Comparison of ENCODE assay signal across 1 cellular context in genomic region chr11:75214411-75214821, GRCh38.
A peak's percentile ranks its signal among the peaks of the same experiment; 100 is the strongest.
TF ChIP-seq lines count a peak whose summit lies in the region.

No MANE protein-coding gene starts in this region.

TF ChIP-seq in K562, 482 proteins besides CTCF, POLR2A, EP300 and RAD21 (continued from another document and continues in another):
- TF ChIP-seq, protein P1, sequence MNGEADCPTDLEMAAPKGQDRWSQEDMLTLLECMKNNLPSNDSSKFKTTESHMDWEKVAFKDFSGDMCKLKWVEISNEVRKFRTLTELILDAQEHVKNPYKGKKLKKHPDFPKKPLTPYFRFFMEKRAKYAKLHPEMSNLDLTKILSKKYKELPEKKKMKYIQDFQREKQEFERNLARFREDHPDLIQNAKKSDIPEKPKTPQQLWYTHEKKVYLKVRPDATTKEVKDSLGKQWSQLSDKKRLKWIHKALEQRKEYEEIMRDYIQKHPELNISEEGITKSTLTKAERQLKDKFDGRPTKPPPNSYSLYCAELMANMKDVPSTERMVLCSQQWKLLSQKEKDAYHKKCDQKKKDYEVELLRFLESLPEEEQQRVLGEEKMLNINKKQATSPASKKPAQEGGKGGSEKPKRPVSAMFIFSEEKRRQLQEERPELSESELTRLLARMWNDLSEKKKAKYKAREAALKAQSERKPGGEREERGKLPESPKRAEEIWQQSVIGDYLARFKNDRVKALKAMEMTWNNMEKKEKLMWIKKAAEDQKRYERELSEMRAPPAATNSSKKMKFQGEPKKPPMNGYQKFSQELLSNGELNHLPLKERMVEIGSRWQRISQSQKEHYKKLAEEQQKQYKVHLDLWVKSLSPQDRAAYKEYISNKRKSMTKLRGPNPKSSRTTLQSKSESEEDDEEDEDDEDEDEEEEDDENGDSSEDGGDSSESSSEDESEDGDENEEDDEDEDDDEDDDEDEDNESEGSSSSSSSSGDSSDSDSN (IDR thresholded peaks at IDR 0.05; ENCODE audit: borderline replicate concordance in 1 of 2, low read depth in 2 of 2, low read length in 2 of 2): no peak
- TF ChIP-seq ZNF175 (CRISPR knock-in tag; IDR thresholded peaks at IDR 0.05; ENCODE audit: low read depth) (peak; percentile 84), ZNF165 (CRISPR knock-in tag; IDR thresholded peaks at IDR 0.05; ENCODE audit: borderline replicate concordance) (no peak), ZNF395 (CRISPR knock-in tag; IDR thresholded peaks at IDR 0.05) (peak; percentile 92), PRMT5 (CRISPR knock-in tag; IDR thresholded peaks at IDR 0.05) (peak; percentile 96), BACH1 (tag; IDR thresholded peaks at IDR 0.05) (peak; percentile 66; the same call in 1 of the 2 replicates), ZNF263 (CRISPR knock-in tag; IDR thresholded peaks at IDR 0.05; ENCODE audit: borderline replicate concordance) (peak; percentile 78), PHB (CRISPR knock-in tag; IDR thresholded peaks at IDR 0.05) (no peak), XRCC5 (IDR thresholded peaks at IDR 0.05; ENCODE audit: low read depth, low read length) (0 out of 2 replicates have a peak, but pooled peaks have one; percentile 49), CBX3 (IDR thresholded peaks at IDR 0.05; ENCODE audit: borderline replicate concordance in 1 of 2, low read length in 2 of 2) (peak in 1 of 2 experiments; percentile 71; a peak in 1 of 3 replicates), BDP1 (IDR thresholded peaks at IDR 0.05; ENCODE audit: insufficient read depth, insufficient read length) (no peak), RNF2 (IDR thresholded peaks at IDR 0.05) (no peak), SP1 (CRISPR knock-in tag; IDR thresholded peaks at IDR 0.05) (peak; percentile 80), JUND (IDR thresholded peaks at IDR 0.05; ENCODE audit: borderline replicate concordance, low read depth, low read length) (peak; percentile 39; the same call in 1 of the 2 replicates), JUND (tag; IDR thresholded peaks at IDR 0.05; ENCODE audit: borderline replicate concordance, low read depth, low read length) (no peak; the same call in 2 of the 3 replicates), CREM (IDR thresholded peaks at IDR 0.05; ENCODE audit: low read depth) (peak; percentile 75), GTF2E2 (tag; IDR thresholded peaks at IDR 0.05) (no peak), KDM4B (IDR thresholded peaks at IDR 0.05; ENCODE audit: borderline replicate concordance in 2 of 2, low read depth in 1 of 2) (no peak), ZNF316 (IDR thresholded peaks at IDR 0.05) (no peak), SMARCC2 (IDR thresholded peaks at IDR 0.05; ENCODE audit: low read depth) (no peak), HEY1 (CRISPR knock-in tag; IDR thresholded peaks at IDR 0.05; ENCODE audit: borderline replicate concordance) (no peak), EZH2 (IDR thresholded peaks at IDR 0.05; ENCODE audit: borderline replicate concordance, low read depth, low read length) (no peak), ZEB2 (IDR thresholded peaks at IDR 0.05) (no peak), BCL6 (CRISPR knock-in tag; IDR thresholded peaks at IDR 0.05) (no peak), POLR3G (IDR thresholded peaks at IDR 0.05; ENCODE audit: extremely low read depth, insufficient read length, insufficient replicate concordance) (no peak), ZNF695 (CRISPR knock-in tag; IDR thresholded peaks at IDR 0.05) (no peak), ARHGAP35 (IDR thresholded peaks at IDR 0.05; ENCODE audit: partially characterized antibody) (no peak), ELF4 (CRISPR knock-in tag; IDR thresholded peaks at IDR 0.05) (no peak), BRD9 (IDR thresholded peaks at IDR 0.05; ENCODE audit: low read depth, partially characterized antibody) (no peak), ZNF253 (CRISPR knock-in tag; conservative IDR thresholded peaks at IDR 0.05) (no peak), MYNN (IDR thresholded peaks at IDR 0.05) (no peak), MYNN (CRISPR knock-in tag; IDR thresholded peaks at IDR 0.05) (0 out of 2 replicates have a peak, but pooled peaks have one; percentile 13)
- TF ChIP-seq, protein P2, sequence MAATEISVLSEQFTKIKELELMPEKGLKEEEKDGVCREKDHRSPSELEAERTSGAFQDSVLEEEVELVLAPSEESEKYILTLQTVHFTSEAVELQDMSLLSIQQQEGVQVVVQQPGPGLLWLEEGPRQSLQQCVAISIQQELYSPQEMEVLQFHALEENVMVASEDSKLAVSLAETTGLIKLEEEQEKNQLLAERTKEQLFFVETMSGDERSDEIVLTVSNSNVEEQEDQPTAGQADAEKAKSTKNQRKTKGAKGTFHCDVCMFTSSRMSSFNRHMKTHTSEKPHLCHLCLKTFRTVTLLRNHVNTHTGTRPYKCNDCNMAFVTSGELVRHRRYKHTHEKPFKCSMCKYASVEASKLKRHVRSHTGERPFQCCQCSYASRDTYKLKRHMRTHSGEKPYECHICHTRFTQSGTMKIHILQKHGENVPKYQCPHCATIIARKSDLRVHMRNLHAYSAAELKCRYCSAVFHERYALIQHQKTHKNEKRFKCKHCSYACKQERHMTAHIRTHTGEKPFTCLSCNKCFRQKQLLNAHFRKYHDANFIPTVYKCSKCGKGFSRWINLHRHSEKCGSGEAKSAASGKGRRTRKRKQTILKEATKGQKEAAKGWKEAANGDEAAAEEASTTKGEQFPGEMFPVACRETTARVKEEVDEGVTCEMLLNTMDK (IDR thresholded peaks at IDR 0.05; ENCODE audit: borderline replicate concordance, insufficient read depth, low read depth, low read length, poor library complexity, severe bottlenecking): peak; percentile 55
- TF ChIP-seq, protein P3, sequence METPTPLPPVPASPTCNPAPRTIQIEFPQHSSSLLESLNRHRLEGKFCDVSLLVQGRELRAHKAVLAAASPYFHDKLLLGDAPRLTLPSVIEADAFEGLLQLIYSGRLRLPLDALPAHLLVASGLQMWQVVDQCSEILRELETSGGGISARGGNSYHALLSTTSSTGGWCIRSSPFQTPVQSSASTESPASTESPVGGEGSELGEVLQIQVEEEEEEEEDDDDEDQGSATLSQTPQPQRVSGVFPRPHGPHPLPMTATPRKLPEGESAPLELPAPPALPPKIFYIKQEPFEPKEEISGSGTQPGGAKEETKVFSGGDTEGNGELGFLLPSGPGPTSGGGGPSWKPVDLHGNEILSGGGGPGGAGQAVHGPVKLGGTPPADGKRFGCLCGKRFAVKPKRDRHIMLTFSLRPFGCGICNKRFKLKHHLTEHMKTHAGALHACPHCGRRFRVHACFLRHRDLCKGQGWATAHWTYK (CRISPR knock-in tag; IDR thresholded peaks at IDR 0.05): peak; percentile 57; the same call in 1 of the 2 replicates
- TF ChIP-seq, protein P4, sequence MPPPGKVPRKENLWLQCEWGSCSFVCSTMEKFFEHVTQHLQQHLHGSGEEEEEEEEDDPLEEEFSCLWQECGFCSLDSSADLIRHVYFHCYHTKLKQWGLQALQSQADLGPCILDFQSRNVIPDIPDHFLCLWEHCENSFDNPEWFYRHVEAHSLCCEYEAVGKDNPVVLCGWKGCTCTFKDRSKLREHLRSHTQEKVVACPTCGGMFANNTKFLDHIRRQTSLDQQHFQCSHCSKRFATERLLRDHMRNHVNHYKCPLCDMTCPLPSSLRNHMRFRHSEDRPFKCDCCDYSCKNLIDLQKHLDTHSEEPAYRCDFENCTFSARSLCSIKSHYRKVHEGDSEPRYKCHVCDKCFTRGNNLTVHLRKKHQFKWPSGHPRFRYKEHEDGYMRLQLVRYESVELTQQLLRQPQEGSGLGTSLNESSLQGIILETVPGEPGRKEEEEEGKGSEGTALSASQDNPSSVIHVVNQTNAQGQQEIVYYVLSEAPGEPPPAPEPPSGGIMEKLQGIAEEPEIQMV (tag; conservative IDR thresholded peaks at IDR 0.05; ENCODE audit: low read depth): peak; percentile 51; the same call in 1 of the 2 replicates
- TF ChIP-seq, protein P5, sequence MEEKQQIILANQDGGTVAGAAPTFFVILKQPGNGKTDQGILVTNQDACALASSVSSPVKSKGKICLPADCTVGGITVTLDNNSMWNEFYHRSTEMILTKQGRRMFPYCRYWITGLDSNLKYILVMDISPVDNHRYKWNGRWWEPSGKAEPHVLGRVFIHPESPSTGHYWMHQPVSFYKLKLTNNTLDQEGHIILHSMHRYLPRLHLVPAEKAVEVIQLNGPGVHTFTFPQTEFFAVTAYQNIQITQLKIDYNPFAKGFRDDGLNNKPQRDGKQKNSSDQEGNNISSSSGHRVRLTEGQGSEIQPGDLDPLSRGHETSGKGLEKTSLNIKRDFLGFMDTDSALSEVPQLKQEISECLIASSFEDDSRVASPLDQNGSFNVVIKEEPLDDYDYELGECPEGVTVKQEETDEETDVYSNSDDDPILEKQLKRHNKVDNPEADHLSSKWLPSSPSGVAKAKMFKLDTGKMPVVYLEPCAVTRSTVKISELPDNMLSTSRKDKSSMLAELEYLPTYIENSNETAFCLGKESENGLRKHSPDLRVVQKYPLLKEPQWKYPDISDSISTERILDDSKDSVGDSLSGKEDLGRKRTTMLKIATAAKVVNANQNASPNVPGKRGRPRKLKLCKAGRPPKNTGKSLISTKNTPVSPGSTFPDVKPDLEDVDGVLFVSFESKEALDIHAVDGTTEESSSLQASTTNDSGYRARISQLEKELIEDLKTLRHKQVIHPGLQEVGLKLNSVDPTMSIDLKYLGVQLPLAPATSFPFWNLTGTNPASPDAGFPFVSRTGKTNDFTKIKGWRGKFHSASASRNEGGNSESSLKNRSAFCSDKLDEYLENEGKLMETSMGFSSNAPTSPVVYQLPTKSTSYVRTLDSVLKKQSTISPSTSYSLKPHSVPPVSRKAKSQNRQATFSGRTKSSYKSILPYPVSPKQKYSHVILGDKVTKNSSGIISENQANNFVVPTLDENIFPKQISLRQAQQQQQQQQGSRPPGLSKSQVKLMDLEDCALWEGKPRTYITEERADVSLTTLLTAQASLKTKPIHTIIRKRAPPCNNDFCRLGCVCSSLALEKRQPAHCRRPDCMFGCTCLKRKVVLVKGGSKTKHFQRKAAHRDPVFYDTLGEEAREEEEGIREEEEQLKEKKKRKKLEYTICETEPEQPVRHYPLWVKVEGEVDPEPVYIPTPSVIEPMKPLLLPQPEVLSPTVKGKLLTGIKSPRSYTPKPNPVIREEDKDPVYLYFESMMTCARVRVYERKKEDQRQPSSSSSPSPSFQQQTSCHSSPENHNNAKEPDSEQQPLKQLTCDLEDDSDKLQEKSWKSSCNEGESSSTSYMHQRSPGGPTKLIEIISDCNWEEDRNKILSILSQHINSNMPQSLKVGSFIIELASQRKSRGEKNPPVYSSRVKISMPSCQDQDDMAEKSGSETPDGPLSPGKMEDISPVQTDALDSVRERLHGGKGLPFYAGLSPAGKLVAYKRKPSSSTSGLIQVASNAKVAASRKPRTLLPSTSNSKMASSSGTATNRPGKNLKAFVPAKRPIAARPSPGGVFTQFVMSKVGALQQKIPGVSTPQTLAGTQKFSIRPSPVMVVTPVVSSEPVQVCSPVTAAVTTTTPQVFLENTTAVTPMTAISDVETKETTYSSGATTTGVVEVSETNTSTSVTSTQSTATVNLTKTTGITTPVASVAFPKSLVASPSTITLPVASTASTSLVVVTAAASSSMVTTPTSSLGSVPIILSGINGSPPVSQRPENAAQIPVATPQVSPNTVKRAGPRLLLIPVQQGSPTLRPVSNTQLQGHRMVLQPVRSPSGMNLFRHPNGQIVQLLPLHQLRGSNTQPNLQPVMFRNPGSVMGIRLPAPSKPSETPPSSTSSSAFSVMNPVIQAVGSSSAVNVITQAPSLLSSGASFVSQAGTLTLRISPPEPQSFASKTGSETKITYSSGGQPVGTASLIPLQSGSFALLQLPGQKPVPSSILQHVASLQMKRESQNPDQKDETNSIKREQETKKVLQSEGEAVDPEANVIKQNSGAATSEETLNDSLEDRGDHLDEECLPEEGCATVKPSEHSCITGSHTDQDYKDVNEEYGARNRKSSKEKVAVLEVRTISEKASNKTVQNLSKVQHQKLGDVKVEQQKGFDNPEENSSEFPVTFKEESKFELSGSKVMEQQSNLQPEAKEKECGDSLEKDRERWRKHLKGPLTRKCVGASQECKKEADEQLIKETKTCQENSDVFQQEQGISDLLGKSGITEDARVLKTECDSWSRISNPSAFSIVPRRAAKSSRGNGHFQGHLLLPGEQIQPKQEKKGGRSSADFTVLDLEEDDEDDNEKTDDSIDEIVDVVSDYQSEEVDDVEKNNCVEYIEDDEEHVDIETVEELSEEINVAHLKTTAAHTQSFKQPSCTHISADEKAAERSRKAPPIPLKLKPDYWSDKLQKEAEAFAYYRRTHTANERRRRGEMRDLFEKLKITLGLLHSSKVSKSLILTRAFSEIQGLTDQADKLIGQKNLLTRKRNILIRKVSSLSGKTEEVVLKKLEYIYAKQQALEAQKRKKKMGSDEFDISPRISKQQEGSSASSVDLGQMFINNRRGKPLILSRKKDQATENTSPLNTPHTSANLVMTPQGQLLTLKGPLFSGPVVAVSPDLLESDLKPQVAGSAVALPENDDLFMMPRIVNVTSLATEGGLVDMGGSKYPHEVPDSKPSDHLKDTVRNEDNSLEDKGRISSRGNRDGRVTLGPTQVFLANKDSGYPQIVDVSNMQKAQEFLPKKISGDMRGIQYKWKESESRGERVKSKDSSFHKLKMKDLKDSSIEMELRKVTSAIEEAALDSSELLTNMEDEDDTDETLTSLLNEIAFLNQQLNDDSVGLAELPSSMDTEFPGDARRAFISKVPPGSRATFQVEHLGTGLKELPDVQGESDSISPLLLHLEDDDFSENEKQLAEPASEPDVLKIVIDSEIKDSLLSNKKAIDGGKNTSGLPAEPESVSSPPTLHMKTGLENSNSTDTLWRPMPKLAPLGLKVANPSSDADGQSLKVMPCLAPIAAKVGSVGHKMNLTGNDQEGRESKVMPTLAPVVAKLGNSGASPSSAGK (IDR thresholded peaks at IDR 0.05): no peak
- TF ChIP-seq, protein P6, sequence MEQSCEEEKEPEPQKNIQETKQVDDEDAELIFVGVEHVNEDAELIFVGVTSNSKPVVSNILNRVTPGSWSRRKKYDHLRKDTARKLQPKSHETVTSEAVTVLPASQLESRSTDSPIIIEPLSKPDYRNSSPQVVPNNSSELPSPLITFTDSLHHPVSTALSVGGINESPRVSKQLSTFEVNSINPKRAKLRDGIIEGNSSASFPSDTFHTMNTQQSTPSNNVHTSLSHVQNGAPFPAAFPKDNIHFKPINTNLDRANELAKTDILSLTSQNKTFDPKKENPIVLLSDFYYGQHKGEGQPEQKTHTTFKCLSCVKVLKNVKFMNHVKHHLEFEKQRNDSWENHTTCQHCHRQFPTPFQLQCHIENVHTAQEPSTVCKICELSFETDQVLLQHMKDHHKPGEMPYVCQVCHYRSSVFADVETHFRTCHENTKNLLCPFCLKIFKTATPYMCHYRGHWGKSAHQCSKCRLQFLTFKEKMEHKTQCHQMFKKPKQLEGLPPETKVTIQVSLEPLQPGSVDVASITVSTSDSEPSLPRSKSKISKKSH (CRISPR knock-in tag; IDR thresholded peaks at IDR 0.05): no peak
- TF ChIP-seq, protein P7, sequence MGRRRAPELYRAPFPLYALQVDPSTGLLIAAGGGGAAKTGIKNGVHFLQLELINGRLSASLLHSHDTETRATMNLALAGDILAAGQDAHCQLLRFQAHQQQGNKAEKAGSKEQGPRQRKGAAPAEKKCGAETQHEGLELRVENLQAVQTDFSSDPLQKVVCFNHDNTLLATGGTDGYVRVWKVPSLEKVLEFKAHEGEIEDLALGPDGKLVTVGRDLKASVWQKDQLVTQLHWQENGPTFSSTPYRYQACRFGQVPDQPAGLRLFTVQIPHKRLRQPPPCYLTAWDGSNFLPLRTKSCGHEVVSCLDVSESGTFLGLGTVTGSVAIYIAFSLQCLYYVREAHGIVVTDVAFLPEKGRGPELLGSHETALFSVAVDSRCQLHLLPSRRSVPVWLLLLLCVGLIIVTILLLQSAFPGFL (CRISPR knock-in tag; IDR thresholded peaks at IDR 0.05): no peak
